Comparison of ENCODE assay signal across 14 cellular contexts in the genomic region with DNA sequence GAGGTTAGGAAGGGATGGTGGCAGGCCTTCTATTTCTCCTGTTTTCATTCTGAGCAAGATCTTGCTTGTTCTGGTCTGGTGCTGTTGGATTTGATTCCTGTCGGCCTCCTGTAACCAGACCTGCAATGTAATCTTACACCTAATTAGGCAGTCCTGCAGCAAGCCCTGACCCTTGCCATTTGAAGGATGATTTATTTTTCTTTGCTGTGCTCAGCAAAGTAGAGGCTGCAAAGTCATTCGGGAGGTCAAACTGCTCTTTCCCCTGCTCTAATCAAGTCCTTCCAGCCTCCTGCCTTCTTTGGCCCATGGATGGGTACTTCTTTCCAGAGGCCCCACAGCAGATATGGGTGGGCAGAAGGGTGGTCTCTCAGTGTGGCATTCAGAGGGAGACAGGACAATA.
DNase-seq lines count a peak whose midpoint lies in the region; ATAC-seq and TF ChIP-seq lines count a peak whose summit lies in the region.
"Had no signal": no experiment of that assay in that cellular context is flagged by ENCODE, and none has a peak within 500 bp of the region (broad histone marks: within the 10 kb centered on the region; RNA-seq: fewer than 3 reads in every experiment).

No MANE protein-coding gene starts in this region.

- TF ChIP-seq CTCF in mammary epithelial cell (conservative IDR thresholded peaks at IDR 0.05 in 1 of 2, IDR thresholded peaks at IDR 0.05 in 1 of 2; ENCODE audit: extremely low read depth in 1 of 2, insufficient read depth in 1 of 2, low read depth in 1 of 2, low read length in 2 of 2) = no peak
- no peak for TF ChIP-seq CTCF in thyroid gland (IDR thresholded peaks at IDR 0.05)
- TF ChIP-seq CTCF in heart left ventricle (IDR thresholded peaks at IDR 0.05) = no peak

- no peak for ATAC-seq in heart left ventricle
- ATAC-seq: stimulated activated naive CD8-positive, alpha-beta T cell treated with anti-CD3 and anti-CD28 coated beads, Interleukin-15, amount 100 ng/mL, for 72 hours had no signal

- intact Hi-C loops in mammary epithelial cell (cut with micrococcal nuclease) (loop anchor here (5.0 kb wide), 1 partner anchor 51 kb away; no protein-coding TSS in a partner anchor), thyroid gland (cut with DNase I) (no loop called here), heart left ventricle (cut with DNase I) (no loop called here)
- intact Hi-C loops in activated T-helper 1 cell treated with anti-CD3 and anti-CD28 coated beads, Interleukin-12 subunit alpha, Interleukin-12 subunit beta, Interleukin-2, Interleukin-4 antibody, amounts not matched to agents 30 ng/mL and 10 ng/mL and 1 ng/mL, durations not matched to agents 14 hours and 24 hours and 36 hours (cut with micrococcal nuclease) = no loop called here

- dilution Hi-C loops in mammary epithelial cell (cut with HindIII; ENCODE audit: low sequenced_read_pairs) = no loop called here

- no peak overlapping the region for H2AFZ ChIP-seq in mammary epithelial cell (ENCODE audit: low read depth, low read length)

- DNase-seq in NCI-H2107 treated with DMSO at 0.1 percent for 48 hours (lab: John Stamatoyannopoulos, UW; ENCODE audit: unreplicated experiment) (peak; percentile 53), NCI-H2107 (lab: John Stamatoyannopoulos, UW) (no peak), mammary epithelial cell (peak; percentile 18), left kidney (ENCODE audit: low read depth, low spot score) (peak; percentile 96), thyroid gland (peak; percentile 25 to 26), heart left ventricle (no peak), G401 (ENCODE audit: low spot score) (no peak)
- DNase-seq in activated T-helper 1 cell treated with anti-CD3 and anti-CD28 coated beads, Interleukin-12 subunit alpha, Interleukin-12 subunit beta, Interleukin-2, Interleukin-4 antibody, amounts not matched to agents 30 ng/mL and 10 ng/mL and 1 ng/mL, durations not matched to agents 14 hours and 24 hours and 36 hours (ENCODE audit: low spot score) = no peak
- DNase-seq: CD8-positive, alpha-beta memory T cell; heart right ventricle; Kasumi-1; small intestine; stimulated activated naive CD8-positive, alpha-beta T cell treated with anti-CD3 and anti-CD28 coated beads, Interleukin-15, amount 100 ng/mL, for 72 hours had no signal

- H3K79me2 ChIP-seq in mammary epithelial cell (ENCODE audit: insufficient read depth, low read length) = no peaks in the 10 kb centered on the region

- no peak overlapping the region for H3K9ac ChIP-seq in mammary epithelial cell (ENCODE audit: insufficient read depth, low read length)

- no peaks in the 10 kb centered on the region for H4K20me1 ChIP-seq in mammary epithelial cell (ENCODE audit: insufficient read depth, low read length)

- no peaks in the 10 kb centered on the region for H3K9me3 Mint-ChIP-seq in activated T-helper 1 cell treated with anti-CD3 and anti-CD28 coated beads, Interleukin-12 subunit alpha, Interleukin-12 subunit beta, Interleukin-2, Interleukin-4 antibody, amounts not matched to agents 30 ng/mL and 10 ng/mL and 1 ng/mL, durations not matched to agents 14 hours and 24 hours and 36 hours
- H3K9me3 Mint-ChIP-seq: stimulated activated naive CD8-positive, alpha-beta T cell treated with anti-CD3 and anti-CD28 coated beads, Interleukin-15, amount 100 ng/mL, for 72 hours had no signal

- H3K27me3 Mint-ChIP-seq in activated T-helper 1 cell treated with anti-CD3 and anti-CD28 coated beads, Interleukin-12 subunit alpha, Interleukin-12 subunit beta, Interleukin-2, Interleukin-4 antibody, amounts not matched to agents 30 ng/mL and 10 ng/mL and 1 ng/mL, durations not matched to agents 14 hours and 24 hours and 36 hours (ENCODE audit: insufficient read depth) = peaks cover 2% of the 10 kb centered on the region
- H3K27me3 Mint-ChIP-seq: stimulated activated naive CD8-positive, alpha-beta T cell treated with anti-CD3 and anti-CD28 coated beads, Interleukin-15, amount 100 ng/mL, for 72 hours had no signal

- H3K9me3 ChIP-seq in mammary epithelial cell (replicated peaks; ENCODE audit: insufficient read depth, low read length) (no peaks in the 10 kb centered on the region), thyroid gland (no peaks in the 10 kb centered on the region), heart left ventricle (peaks cover 0 to 16% (median 2%) of the 10 kb centered on the region in 12 donors)
- H3K9me3 ChIP-seq: neutrophil had no signal

- CTCF ChIA-PET in mammary epithelial cell (lab: Charles Lee; ENCODE audit: low non-redundant PET) = interaction anchor here (0.6 kb wide), 1 partner anchor 237 kb away, joined by 3 read pairs; no protein-coding TSS in a partner anchor

- no peaks in the 10 kb centered on the region for H3K4me1 Mint-ChIP-seq in activated T-helper 1 cell treated with anti-CD3 and anti-CD28 coated beads, Interleukin-12 subunit alpha, Interleukin-12 subunit beta, Interleukin-2, Interleukin-4 antibody, amounts not matched to agents 30 ng/mL and 10 ng/mL and 1 ng/mL, durations not matched to agents 14 hours and 24 hours and 36 hours (ENCODE audit: low read depth)
- H3K4me1 Mint-ChIP-seq: CD8-positive, alpha-beta memory T cell; stimulated activated naive CD8-positive, alpha-beta T cell treated with anti-CD3 and anti-CD28 coated beads, Interleukin-15, amount 100 ng/mL, for 72 hours had no signal

- no peak overlapping the region for H3K27ac Mint-ChIP-seq in activated T-helper 1 cell treated with anti-CD3 and anti-CD28 coated beads, Interleukin-12 subunit alpha, Interleukin-12 subunit beta, Interleukin-2, Interleukin-4 antibody, amounts not matched to agents 30 ng/mL and 10 ng/mL and 1 ng/mL, durations not matched to agents 14 hours and 24 hours and 36 hours
- H3K27ac Mint-ChIP-seq: CD8-positive, alpha-beta memory T cell; stimulated activated naive CD8-positive, alpha-beta T cell treated with anti-CD3 and anti-CD28 coated beads, Interleukin-15, amount 100 ng/mL, for 72 hours had no signal

- 83% methylated on average over 2 of the region's 2 CpGs for WGBS in mammary epithelial cell (ENCODE audit: low coverage, missing lambda C conversion rate)
- 37 to 44% methylated on average over 2 of the region's 2 CpGs for WGBS in thyroid gland, 2 donors
- 73 to 87% (median 75%) methylated on average over 2 of the region's 2 CpGs for WGBS in heart left ventricle, 4 donors

- no peaks in the 10 kb centered on the region for H3K36me3 Mint-ChIP-seq in activated T-helper 1 cell treated with anti-CD3 and anti-CD28 coated beads, Interleukin-12 subunit alpha, Interleukin-12 subunit beta, Interleukin-2, Interleukin-4 antibody, amounts not matched to agents 30 ng/mL and 10 ng/mL and 1 ng/mL, durations not matched to agents 14 hours and 24 hours and 36 hours (ENCODE audit: low read depth)
- H3K36me3 Mint-ChIP-seq: CD8-positive, alpha-beta memory T cell had no signal

- TF ChIP-seq POLR2A in thyroid gland (IDR thresholded peaks at IDR 0.05) = no peak
- no peak for TF ChIP-seq POLR2A in heart left ventricle (IDR thresholded peaks at IDR 0.05)

- H3K27ac ChIP-seq in mammary epithelial cell (ENCODE audit: insufficient read depth, low read depth, low read length) (peak overlapping the region; percentile 49), thyroid gland (peak overlapping the region; percentile 2 to 67 (median 39)), heart left ventricle (no peak overlapping the region)
- H3K27ac ChIP-seq: neutrophil had no signal

- H3K36me3 ChIP-seq in mammary epithelial cell (ENCODE audit: insufficient read depth, low read length) (no peaks in the 10 kb centered on the region), thyroid gland (no peaks in the 10 kb centered on the region), heart left ventricle (no peaks in the 10 kb centered on the region)
- H3K36me3 ChIP-seq: heart right ventricle, neutrophil had no signal

- no peak overlapping the region for H3K4me3 ChIP-seq in mammary epithelial cell (replicated peaks in 1 of 3; ENCODE audit: insufficient read depth in 1 of 3, low read depth in 2 of 3, low read length in 3 of 3)
- H3K4me3 ChIP-seq in thyroid gland (replicated peaks in 1 of 3) = no peak overlapping the region
- H3K4me3 ChIP-seq in heart left ventricle = no peak overlapping the region
- H3K4me3 ChIP-seq: heart right ventricle had no signal

- in situ Hi-C loops in mammary epithelial cell (cut with MboI; ENCODE audit: low sequenced_read_pairs in 2 of 2) (no loop called here), G401 (cut with HindIII; ENCODE audit: low sequenced_read_pairs) (no loop called here)

- no peak overlapping the region for H3K4me3 Mint-ChIP-seq in activated T-helper 1 cell treated with anti-CD3 and anti-CD28 coated beads, Interleukin-12 subunit alpha, Interleukin-12 subunit beta, Interleukin-2, Interleukin-4 antibody, amounts not matched to agents 30 ng/mL and 10 ng/mL and 1 ng/mL, durations not matched to agents 14 hours and 24 hours and 36 hours
- H3K4me3 Mint-ChIP-seq: CD8-positive, alpha-beta memory T cell; stimulated activated naive CD8-positive, alpha-beta T cell treated with anti-CD3 and anti-CD28 coated beads, Interleukin-15, amount 100 ng/mL, for 72 hours had no signal

- H3K4me2 ChIP-seq in mammary epithelial cell (ENCODE audit: insufficient read depth, low read depth, low read length) = no peak overlapping the region

- BruUV-seq in mammary epithelial cell (replicated peaks; lab: Mats Ljungman, UMichigan) = no TSS peak

- no peaks in the 10 kb centered on the region for H3K27me3 ChIP-seq in mammary epithelial cell (ENCODE audit: insufficient read depth, low read length)
- no peaks in the 10 kb centered on the region for H3K27me3 ChIP-seq in thyroid gland
- no peaks in the 10 kb centered on the region for H3K27me3 ChIP-seq in heart left ventricle
- H3K27me3 ChIP-seq: heart right ventricle, neutrophil had no signal

- H3K4me1 ChIP-seq in mammary epithelial cell (ENCODE audit: insufficient read depth, low read length) (peaks cover 18% of the 10 kb centered on the region), thyroid gland (peaks cover 14 to 18% of the 10 kb centered on the region in 2 donors), heart left ventricle (peaks cover 0 to 16% (median 0%) of the 10 kb centered on the region in 12 donors)

Comparison
In these comparisons a context has a peak if more than half of its experiments do, and no peak if none do; other contexts are left out.
1. DNase-seq: peak in NCI-H2107 treated with DMSO at 0.1 percent for 48 hours (single experiment), mammary epithelial cell (single experiment), left kidney (single experiment) and thyroid gland (2 of 2); none in NCI-H2107 (single experiment), heart left ventricle (0 of 5), activated T-helper 1 cell treated with anti-CD3 and anti-CD28 coated beads, Interleukin-12 subunit alpha, Interleukin-12 subunit beta, Interleukin-2, Interleukin-4 antibody, amounts not matched to agents 30 ng/mL and 10 ng/mL and 1 ng/mL, durations not matched to agents 14 hours and 24 hours and 36 hours (single experiment) and G401 (single experiment).
2. H3K27ac ChIP-seq: peak in mammary epithelial cell (single experiment) and thyroid gland (3 of 3); none in heart left ventricle (0 of 12).